In the genomic region with DNA sequence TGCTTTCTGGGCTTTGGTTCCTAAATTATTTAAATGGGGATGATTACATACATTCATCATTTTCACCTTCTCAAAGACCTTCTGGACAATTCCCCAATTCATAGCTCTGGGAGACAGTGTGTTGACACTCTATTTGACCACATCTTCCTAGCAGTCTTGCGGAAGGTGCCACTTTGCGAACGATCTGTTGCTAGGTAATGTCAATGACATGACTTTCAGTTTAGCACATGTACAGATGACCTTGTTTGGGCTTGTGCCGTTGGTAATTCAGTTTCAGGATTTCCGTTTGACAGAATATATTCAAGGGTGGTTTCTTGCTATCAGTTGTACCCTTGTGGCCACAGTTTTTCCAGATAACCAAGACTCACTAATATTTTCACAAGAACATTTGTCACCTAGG, we compare ENCODE assay signal across 15 cellular contexts.
"Had no signal": no experiment of that assay in that cellular context is flagged by ENCODE, and none has a peak within 500 bp of the region (broad histone marks: within the 10 kb centered on the region; RNA-seq: fewer than 3 reads in every experiment).

No MANE protein-coding gene starts in this region.

- FAIRE-seq: astrocyte had no signal

- H3K27me3 ChIP-seq: colonic mucosa, dorsolateral prefrontal cortex, heart right ventricle, left lung had no signal

- H3K27ac ChIP-seq: colonic mucosa, dorsolateral prefrontal cortex, heart right ventricle, left lung, WERI-Rb-1 had no signal

- H3K36me3 ChIP-seq: colonic mucosa, heart right ventricle, left lung, WERI-Rb-1 had no signal

- H3K4me1 ChIP-seq: colonic mucosa, heart right ventricle, left lung had no signal

- DNase-seq: activated CD4-positive, alpha-beta T cell treated with anti-CD3 and anti-CD28 coated beads, Interleukin-2, amount 10 ng/mL, durations not matched to agents 7 days and 5 days; activated CD4-positive, CD25-positive, alpha-beta regulatory T cell treated with anti-CD3 and anti-CD28 coated beads, Interleukin-2, amount 50 U/mL, for 72 hours; activated T-cell treated with anti-CD3 and anti-CD28 coated beads, Interleukin-2, amount 50 U/mL, for 1 hour; colonic mucosa; dorsolateral prefrontal cortex; endodermal cell; heart right ventricle; left lung; naive thymus-derived CD8-positive, alpha-beta T cell; retina; stimulated activated CD4-positive, alpha-beta T cell treated with anti-CD3 and anti-CD28 coated beads, Interleukin-4, amount 100 ng/mL, for 1 hour; stimulated activated naive CD4-positive, alpha-beta T cell treated with Interleukin-2 at 50 U/mL for 16 hours; WERI-Rb-1 had no signal

- H3K4me3 ChIP-seq: colonic mucosa, dorsolateral prefrontal cortex, heart right ventricle, left lung, lung had no signal

- H3K9me3 ChIP-seq: colonic mucosa, left lung had no signal

- ATAC-seq: heart right ventricle; left lung; naive thymus-derived CD8-positive, alpha-beta T cell had no signal
